In genomic region chr6:35378281-35378680, GRCh38 we compare ENCODE assay signal across 22 cellular contexts.
"Had no signal": no experiment of that assay in that cellular context is flagged by ENCODE, and none has a peak within 500 bp of the region (broad histone marks: within the 10 kb centered on the region; RNA-seq: fewer than 3 reads in every experiment).

No MANE protein-coding gene starts in this region.

- H3K9me3 ChIP-seq: MG63, SJSA1 had no signal

- H3K27me3 ChIP-seq: MG63, SJSA1 had no signal

- H3K4me3 ChIP-seq: MG63, SJSA1, SK-N-MC had no signal

- DNase-seq: Karpas-422, KG1, MG63, NCI-H1092, NCI-H1105 treated with DMSO at 0.1 percent for 48 hours, NCI-H1417 treated with DMSO at 0.1 percent for 48 hours, NCI-H146, NCI-H187, NCI-H2029, NCI-H2081 treated with DMSO at 0.1 percent for 48 hours, NCI-H2171, NCI-H226, NCI-H446, NCI-H510A, NCI-H524 treated with DMSO at 0.1 percent for 48 hours, NCI-H69, NCI-H774, Right ventricle myocardium superior, RPMI8226, SIG-M5 had no signal

- H3K27ac ChIP-seq: SJSA1, SK-N-MC had no signal
